17 cellular contexts compared by ENCODE assay signal in the genomic region with DNA sequence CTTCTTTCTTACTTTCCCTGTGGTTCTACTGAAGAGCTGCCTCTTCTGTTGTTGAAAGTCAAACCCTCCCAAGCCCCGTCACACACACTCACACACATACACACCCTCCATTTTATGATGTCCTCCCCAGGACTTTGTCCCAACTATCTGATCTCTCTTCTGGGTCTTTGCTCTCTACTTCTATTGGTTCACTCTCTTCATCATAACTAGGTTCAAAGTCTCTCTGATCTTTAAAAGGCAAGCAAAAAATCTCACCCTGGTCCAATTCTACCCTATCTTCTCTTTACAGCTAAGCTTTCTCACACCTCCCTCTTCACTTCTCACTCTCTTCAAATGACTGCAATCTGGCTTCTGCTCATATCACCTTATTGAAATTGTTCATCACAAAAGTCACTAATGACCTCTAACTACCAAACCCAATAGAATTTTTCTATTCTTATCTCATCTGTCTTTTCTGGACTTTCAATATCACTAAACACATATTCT. TPM values are rescaled to one million over a fixed set of nuclear protein-coding genes. Genes with fewer than 3 reads are reported as not detected.
A peak's percentile ranks its signal among the peaks of the same experiment; 100 is the strongest.
DNase-seq lines count a peak whose midpoint lies in the region; ATAC-seq and TF ChIP-seq lines count a peak whose summit lies in the region.
"Had no signal": no experiment of that assay in that cellular context is flagged by ENCODE, and none has a peak within 500 bp of the region (broad histone marks: within the 10 kb centered on the region; RNA-seq: fewer than 3 reads in every experiment).

No MANE protein-coding gene starts in this region.

- no peak overlapping the region for H4K8ac ChIP-seq in IMR-90 (ENCODE audit: low read depth in 2 of 2, low read length in 2 of 2)

- intact Hi-C loops in IMR-90 (cut with micrococcal nuclease) (no loop called here), right lobe of liver (cut with DNase I) (no loop called here)

- no peak overlapping the region for H2BK15ac ChIP-seq in IMR-90 (ENCODE audit: low read depth, low read length)

- H3K36me3 ChIP-seq in IMR-90 (ENCODE audit: control insufficient read depth, insufficient read depth, low read length) (peaks cover 14% of the 10 kb centered on the region), right lobe of liver (no peaks in the 10 kb centered on the region), gastroesophageal sphincter (peaks cover 0 to 25% of the 10 kb centered on the region in 2 donors)
- H3K36me3 ChIP-seq: neural progenitor cell, thoracic aorta had no signal

- TF ChIP-seq POLR2A in IMR-90 (IDR thresholded peaks at IDR 0.05; ENCODE audit: low read depth, low read length): no peak
- TF ChIP-seq POLR2A in right lobe of liver (IDR thresholded peaks at IDR 0.05): no peak
- TF ChIP-seq POLR2A in gastroesophageal sphincter (IDR thresholded peaks at IDR 0.05): no peak

- H3K79me1 ChIP-seq in IMR-90 (ENCODE audit: low read depth in 1 of 2, low read length in 2 of 2): peaks cover 49 to 79% of the 10 kb centered on the region in 2 experiments

- no peak overlapping the region for H2BK20ac ChIP-seq in IMR-90 (ENCODE audit: low read depth, low read length)

- no peak overlapping the region for H4K91ac ChIP-seq in IMR-90 (ENCODE audit: insufficient read depth, low read depth, low read length)

- no peak overlapping the region for H2AFZ ChIP-seq in IMR-90 (replicated peaks; ENCODE audit: low read length, poor library complexity)
- H2AFZ ChIP-seq: neural progenitor cell had no signal

- 80% methylated on average over 1 of the region's 1 CpG; no CpG with 5 or more reads in 1 of the 2 experiments for WGBS in IMR-90 (ENCODE audit: extremely low coverage in 2 of 2, insufficient read length in 1 of 2), 2 experiments
- WGBS in right lobe of liver (ENCODE audit: insufficient coverage, low coverage, low lambda C conversion rate, missing lambda C conversion rate): 27% methylated on average over 1 of the region's 1 CpG
- 83 to 89% methylated on average over 1 of the region's 1 CpG for WGBS in gastroesophageal sphincter (ENCODE audit: low coverage in 1 of 2), 2 donors

- POLR2A ChIA-PET in IMR-90 (lab: Charles Lee; ENCODE audit: unreplicated experiment): interaction anchor here (0.6 kb wide), 1 partner anchor 181 kb away, joined by 3 read pairs; no protein-coding TSS in a partner anchor

- TF ChIP-seq EP300 in gastroesophageal sphincter (IDR thresholded peaks at IDR 0.05): no peak

- H3K27ac ChIP-seq in IMR-90 (ENCODE audit: insufficient read depth, low read length): no peak overlapping the region
- H3K27ac ChIP-seq in right lobe of liver: peak overlapping the region; percentile 33 to 87 (median 79)
- H3K27ac ChIP-seq in gastroesophageal sphincter: no peak overlapping the region
- H3K27ac ChIP-seq: neural progenitor cell, skin epidermis, thoracic aorta had no signal

- H4K5ac ChIP-seq in IMR-90 (ENCODE audit: low read depth, low read length): no peak overlapping the region

- in situ Hi-C loops in IMR-90 (cut with MboI; ENCODE audit: low sequenced_read_pairs): no loop called here

- no peak overlapping the region for H3K4me3 ChIP-seq in IMR-90 (ENCODE audit: insufficient read depth, low read depth, low read length)
- no peak overlapping the region for H3K4me3 ChIP-seq in right lobe of liver
- no peak overlapping the region for H3K4me3 ChIP-seq in gastroesophageal sphincter
- H3K4me3 ChIP-seq: neural progenitor cell, skin epidermis, thoracic aorta had no signal

- peaks cover 6% of the 10 kb centered on the region for H3K4me1 ChIP-seq in IMR-90 (ENCODE audit: control insufficient read depth, insufficient read depth, low read length)
- H3K4me1 ChIP-seq in right lobe of liver: peaks cover 0 to 50% (median 15%) of the 10 kb centered on the region in 4 donors
- peaks cover 2 to 44% (median 3%) of the 10 kb centered on the region in 3 donors for H3K4me1 ChIP-seq in gastroesophageal sphincter
- H3K4me1 ChIP-seq: neural progenitor cell had no signal

- ATAC-seq in GM18520 (IDR thresholded peaks at IDR 0.05; ENCODE audit: unreplicated experiment) (peak; percentile 85), GM21529 (IDR thresholded peaks at IDR 0.05; ENCODE audit: unreplicated experiment) (peak; percentile 52), IMR-90 (ENCODE audit: low read depth) (no peak), right lobe of liver (peak; percentile 74 to 84 (median 80)), gastroesophageal sphincter (no peak)

- DNase-seq in IMR-90: no peak
- DNase-seq in right lobe of liver: no peak
- no peak for DNase-seq in activated effector memory CD4-positive, alpha-beta T cell treated with anti-CD3 and anti-CD28 coated beads, Interleukin-2, amount 50 U/mL, for 16 hours
- no peak for DNase-seq in NCI-H446 (lab: John Stamatoyannopoulos, UW)
- no peak for DNase-seq in GF-D8 (lab: John Stamatoyannopoulos, UW)
- DNase-seq: activated CD4-positive, CD25-positive, alpha-beta regulatory T cell; C1 segment of cervical spinal cord; EL; endodermal cell; MM.1S; NCI-H2107 had no signal

- H3K23ac ChIP-seq in IMR-90 (ENCODE audit: low read depth, low read length): no peak overlapping the region; the same call in 1 of the 2 replicates

- peaks cover 17% of the 10 kb centered on the region for H4K20me1 ChIP-seq in IMR-90 (ENCODE audit: insufficient read depth, low read length)

- H2AK9ac ChIP-seq in IMR-90 (replicated peaks; ENCODE audit: low read depth, low read length, poor library complexity): peak overlapping the region; percentile 47

- H2BK120ac ChIP-seq in IMR-90 (ENCODE audit: low read depth, low read length): no peak overlapping the region

- no peak for TF ChIP-seq CTCF in IMR-90 (conservative IDR thresholded peaks at IDR 0.05; ENCODE audit: low read depth, low read length)
- no peak for TF ChIP-seq CTCF in right lobe of liver (IDR thresholded peaks at IDR 0.05)
- TF ChIP-seq CTCF in gastroesophageal sphincter (IDR thresholded peaks at IDR 0.05): no peak

- peaks cover 9% of the 10 kb centered on the region for H3K9me1 ChIP-seq in IMR-90 (ENCODE audit: insufficient read depth, low read length)

- H2BK5ac ChIP-seq in IMR-90 (ENCODE audit: low read depth, low read length, poor library complexity, severe bottlenecking): no peak overlapping the region

- CTCF ChIA-PET in IMR-90 (lab: Yijun Ruan, JAX): no interaction called here

- dilution Hi-C loops in IMR-90 (cut with HindIII; ENCODE audit: low sequenced_read_pairs, unreplicated experiment): no loop called here

- H3K9me3 ChIP-seq in IMR-90 (ENCODE audit: control insufficient read depth, insufficient read depth, low read length) (no peaks in the 10 kb centered on the region), right lobe of liver (no peaks in the 10 kb centered on the region), gastroesophageal sphincter (no peaks in the 10 kb centered on the region)
- H3K9me3 ChIP-seq: thoracic aorta had no signal

- no peak overlapping the region for H3K9ac ChIP-seq in IMR-90 (ENCODE audit: low read depth, low read length)
- H3K9ac ChIP-seq: neural progenitor cell had no signal

- H2AK5ac ChIP-seq in IMR-90 (ENCODE audit: low read depth, low read length): no peak overlapping the region

- 0 out of 2 replicates have a peak overlapping the region, but pooled peaks have one; percentile 23 for H3K18ac ChIP-seq in IMR-90 (ENCODE audit: low read depth, low read length)

- no peaks in the 10 kb centered on the region for H3K27me3 ChIP-seq in IMR-90 (ENCODE audit: control insufficient read depth, insufficient read depth, low read length)
- no peaks in the 10 kb centered on the region for H3K27me3 ChIP-seq in right lobe of liver
- H3K27me3 ChIP-seq in gastroesophageal sphincter: no peaks in the 10 kb centered on the region
- H3K27me3 ChIP-seq: neural progenitor cell had no signal

- no peak overlapping the region for H3K56ac ChIP-seq in IMR-90 (ENCODE audit: extremely low read depth, insufficient read depth, low read length)

- no peak overlapping the region for H3K4ac ChIP-seq in IMR-90 (ENCODE audit: low read depth, low read length)

- no peak overlapping the region for H3K14ac ChIP-seq in IMR-90 (replicated peaks; ENCODE audit: low read depth, low read length)

- no peak for TF ChIP-seq RAD21 in IMR-90 (IDR thresholded peaks at IDR 0.05; ENCODE audit: low read length)

- H3K4me2 ChIP-seq in IMR-90 (ENCODE audit: low read depth, low read length): no peak overlapping the region
- H3K4me2 ChIP-seq: neural progenitor cell had no signal

- BruUV-seq in IMR-90 (replicated peaks; lab: Mats Ljungman, UMichigan): no TSS peak

TF ChIP-seq in IMR-90, 13 proteins besides CTCF, POLR2A, EP300 and RAD21:
- no peak for TF ChIP-seq MXI1 (IDR thresholded peaks at IDR 0.05; ENCODE audit: borderline replicate concordance, low read depth, low read length)
- TF ChIP-seq SMC3 (IDR thresholded peaks at IDR 0.05; ENCODE audit: low read depth, low read length): no peak
- TF ChIP-seq NFE2L2 (IDR thresholded peaks at IDR 0.05; ENCODE audit: low read depth, low read length): no peak
- TF ChIP-seq CHD1 (IDR thresholded peaks at IDR 0.05; ENCODE audit: low read depth, low read length): no peak
- no peak for TF ChIP-seq BHLHE40 (IDR thresholded peaks at IDR 0.05; ENCODE audit: low read depth, low read length)
- no peak for TF ChIP-seq FOS (IDR thresholded peaks at IDR 0.05; ENCODE audit: low read depth, low read length)

RNA-seq across cellular contexts. Expression of gene LRRFIP2, which starts 34.8 kb away (rescaled TPM):
- total RNA-seq in IMR-90 (2012; rRNA removed) (20.6 and 45.8 TPM in 2 replicates), right lobe of liver (10 to 100 TPM; 32.8 to 46.1 (median 39.6) TPM), gastroesophageal sphincter (100 to 1,000 TPM in 1 of 4 donors, 10 to 100 TPM in 3; 79.4 to 123 (median 88.4) TPM)
- 27.6 and 31.0 TPM in 2 replicates for polyA plus RNA-seq in IMR-90 (2012; rRNA removed)
- polyA plus RNA-seq in IMR-90 (2012; cell fraction: cytosol; rRNA removed): 6.4 and 9.3 TPM in 2 replicates
- 8.9 and 43.4 TPM in 2 replicates for polyA plus RNA-seq in IMR-90 (2012; cell fraction: nucleus; rRNA removed; ENCODE audit: low replicate concordance)

Comparison
In these comparisons a context has a peak if more than half of its experiments do, and no peak if none do; other contexts are left out.
1. ATAC-seq: peak in GM18520 (single experiment), GM21529 (single experiment) and right lobe of liver (4 of 4); none in IMR-90 (single experiment) and gastroesophageal sphincter (single experiment).
2. H3K27ac ChIP-seq: peak in right lobe of liver (3 of 3); none in IMR-90 (single experiment) and gastroesophageal sphincter (0 of 4).